Comparison of ENCODE assay signal across 1 cellular context in the genomic region with DNA sequence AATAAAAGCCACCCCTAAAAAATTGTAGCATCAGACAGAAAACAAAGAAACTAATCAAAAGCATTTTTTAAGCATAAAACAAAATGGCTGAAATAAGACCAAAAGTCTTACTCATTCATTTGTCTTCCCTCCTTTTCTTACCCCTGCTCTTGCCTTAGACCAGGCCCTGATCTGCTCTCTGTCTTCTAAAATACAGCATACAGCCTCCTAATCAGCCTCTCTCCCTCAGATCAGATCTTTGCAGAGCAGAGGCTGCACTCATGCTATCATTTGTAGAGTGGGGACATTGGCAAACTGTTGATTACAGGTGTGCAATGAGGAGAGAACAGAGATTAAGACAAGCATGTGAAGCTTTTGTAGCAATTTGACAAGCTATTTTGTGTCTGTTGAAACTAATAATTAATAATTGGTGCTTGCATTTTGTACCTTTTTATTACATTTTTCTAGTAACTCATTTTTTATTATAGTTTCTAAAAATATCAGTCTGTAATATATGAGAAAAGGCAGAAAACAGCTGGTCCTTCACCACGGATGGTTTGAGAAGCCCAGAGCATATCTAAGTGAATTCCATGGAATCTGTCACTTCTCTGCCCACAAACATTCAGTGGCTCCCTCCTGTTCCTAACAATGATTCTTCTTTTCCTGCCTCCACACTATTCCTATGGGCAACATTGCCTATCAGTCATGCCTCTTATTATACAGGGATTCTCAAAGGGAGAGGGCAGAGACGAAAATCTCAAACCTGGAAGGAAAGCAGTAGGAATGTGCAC.
TF ChIP-seq lines count a peak whose summit lies in the region.

No MANE protein-coding gene starts in this region.

TF ChIP-seq in GM23338, 12 proteins besides CTCF, POLR2A, EP300 and RAD21 (continued from another document):
- TF ChIP-seq, protein P1, sequence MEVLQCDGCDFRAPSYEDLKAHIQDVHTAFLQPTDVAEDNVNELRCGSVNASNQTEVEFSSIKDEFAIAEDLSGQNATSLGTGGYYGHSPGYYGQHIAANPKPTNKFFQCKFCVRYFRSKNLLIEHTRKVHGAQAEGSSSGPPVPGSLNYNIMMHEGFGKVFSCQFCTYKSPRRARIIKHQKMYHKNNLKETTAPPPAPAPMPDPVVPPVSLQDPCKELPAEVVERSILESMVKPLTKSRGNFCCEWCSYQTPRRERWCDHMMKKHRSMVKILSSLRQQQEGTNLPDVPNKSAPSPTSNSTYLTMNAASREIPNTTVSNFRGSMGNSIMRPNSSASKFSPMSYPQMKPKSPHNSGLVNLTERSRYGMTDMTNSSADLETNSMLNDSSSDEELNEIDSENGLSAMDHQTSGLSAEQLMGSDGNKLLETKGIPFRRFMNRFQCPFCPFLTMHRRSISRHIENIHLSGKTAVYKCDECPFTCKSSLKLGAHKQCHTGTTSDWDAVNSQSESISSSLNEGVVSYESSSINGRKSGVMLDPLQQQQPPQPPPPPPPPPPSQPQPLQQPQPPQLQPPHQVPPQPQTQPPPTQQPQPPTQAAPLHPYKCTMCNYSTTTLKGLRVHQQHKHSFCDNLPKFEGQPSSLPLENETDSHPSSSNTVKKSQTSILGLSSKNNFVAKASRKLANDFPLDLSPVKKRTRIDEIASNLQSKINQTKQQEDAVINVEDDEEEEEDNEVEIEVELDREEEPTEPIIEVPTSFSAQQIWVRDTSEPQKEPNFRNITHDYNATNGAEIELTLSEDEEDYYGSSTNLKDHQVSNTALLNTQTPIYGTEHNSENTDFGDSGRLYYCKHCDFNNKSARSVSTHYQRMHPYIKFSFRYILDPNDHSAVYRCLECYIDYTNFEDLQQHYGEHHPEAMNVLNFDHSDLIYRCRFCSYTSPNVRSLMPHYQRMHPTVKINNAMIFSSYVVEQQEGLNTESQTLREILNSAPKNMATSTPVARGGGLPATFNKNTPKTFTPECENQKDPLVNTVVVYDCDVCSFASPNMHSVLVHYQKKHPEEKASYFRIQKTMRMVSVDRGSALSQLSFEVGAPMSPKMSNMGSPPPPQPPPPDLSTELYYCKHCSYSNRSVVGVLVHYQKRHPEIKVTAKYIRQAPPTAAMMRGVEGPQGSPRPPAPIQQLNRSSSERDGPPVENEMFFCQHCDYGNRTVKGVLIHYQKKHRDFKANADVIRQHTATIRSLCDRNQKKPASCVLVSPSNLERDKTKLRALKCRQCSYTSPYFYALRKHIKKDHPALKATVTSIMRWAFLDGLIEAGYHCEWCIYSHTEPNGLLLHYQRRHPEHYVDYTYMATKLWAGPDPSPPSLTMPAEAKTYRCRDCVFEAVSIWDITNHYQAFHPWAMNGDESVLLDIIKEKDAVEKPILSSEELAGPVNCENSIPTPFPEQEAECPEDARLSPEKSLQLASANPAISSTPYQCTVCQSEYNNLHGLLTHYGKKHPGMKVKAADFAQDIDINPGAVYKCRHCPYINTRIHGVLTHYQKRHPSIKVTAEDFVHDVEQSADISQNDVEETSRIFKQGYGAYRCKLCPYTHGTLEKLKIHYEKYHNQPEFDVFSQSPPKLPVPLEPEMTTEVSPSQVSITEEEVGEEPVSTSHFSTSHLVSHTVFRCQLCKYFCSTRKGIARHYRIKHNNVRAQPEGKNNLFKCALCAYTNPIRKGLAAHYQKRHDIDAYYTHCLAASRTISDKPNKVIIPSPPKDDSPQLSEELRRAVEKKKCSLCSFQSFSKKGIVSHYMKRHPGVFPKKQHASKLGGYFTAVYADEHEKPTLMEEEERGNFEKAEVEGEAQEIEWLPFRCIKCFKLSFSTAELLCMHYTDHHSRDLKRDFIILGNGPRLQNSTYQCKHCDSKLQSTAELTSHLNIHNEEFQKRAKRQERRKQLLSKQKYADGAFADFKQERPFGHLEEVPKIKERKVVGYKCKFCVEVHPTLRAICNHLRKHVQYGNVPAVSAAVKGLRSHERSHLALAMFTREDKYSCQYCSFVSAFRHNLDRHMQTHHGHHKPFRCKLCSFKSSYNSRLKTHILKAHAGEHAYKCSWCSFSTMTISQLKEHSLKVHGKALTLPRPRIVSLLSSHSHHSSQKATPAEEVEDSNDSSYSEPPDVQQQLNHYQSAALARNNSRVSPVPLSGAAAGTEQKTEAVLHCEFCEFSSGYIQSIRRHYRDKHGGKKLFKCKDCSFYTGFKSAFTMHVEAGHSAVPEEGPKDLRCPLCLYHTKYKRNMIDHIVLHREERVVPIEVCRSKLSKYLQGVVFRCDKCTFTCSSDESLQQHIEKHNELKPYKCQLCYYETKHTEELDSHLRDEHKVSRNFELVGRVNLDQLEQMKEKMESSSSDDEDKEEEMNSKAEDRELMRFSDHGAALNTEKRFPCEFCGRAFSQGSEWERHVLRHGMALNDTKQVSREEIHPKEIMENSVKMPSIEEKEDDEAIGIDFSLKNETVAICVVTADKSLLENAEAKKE (CRISPR knock-in tag; IDR thresholded peaks at IDR 0.05) = no peak
- no peak for TF ChIP-seq EZH2 (IDR thresholded peaks at IDR 0.05; ENCODE audit: low read depth, unreplicated experiment)
